8 cellular contexts compared by ENCODE assay signal in genomic region chr1:26336477-26337205, GRCh38. TPM values are rescaled to one million over a fixed set of nuclear protein-coding genes. Genes with fewer than 3 reads are reported as not detected.
DNase-seq lines count a peak whose midpoint lies in the region; ATAC-seq and TF ChIP-seq lines count a peak whose summit lies in the region.

No MANE protein-coding gene starts in this region.

- H3K36me3 Mint-ChIP-seq in central memory CD8-positive, alpha-beta T cell (ENCODE audit: insufficient read depth): peaks cover 2% of the 10 kb centered on the region

- H4K20me1 ChIP-seq in BLaER1: no peaks in the 10 kb centered on the region

- intact Hi-C loops in lower leg skin (cut with DNase I; ENCODE audit: low total_unique reads): no loop called here

- peak overlapping the region; percentile 70 for H3K4me3 ChIP-seq in BLaER1
- H3K4me3 ChIP-seq in lower leg skin (ENCODE audit: low read depth, poor library complexity, severe bottlenecking): no peak overlapping the region

- H3K9ac ChIP-seq in BLaER1: no peak overlapping the region; the same call in 1 of the 2 replicates

- no peaks in the 10 kb centered on the region for H3K36me3 ChIP-seq in BLaER1

- ATAC-seq in GM21825 (IDR thresholded peaks at IDR 0.05; ENCODE audit: unreplicated experiment): peak; percentile 70
- ATAC-seq in activated CD4-positive, CD25-positive, alpha-beta regulatory T cell treated with anti-CD3 and anti-CD28 coated beads, Interleukin-2, amount 50 U/mL, for 24 hours: peak; percentile 90 to 93
- ATAC-seq in central memory CD8-positive, alpha-beta T cell (replicated peaks; ENCODE audit: extremely low read depth, poor library complexity, severe bottlenecking): peak; percentile 72

- H3K9me3 ChIP-seq in BLaER1: no peaks in the 10 kb centered on the region

- peaks cover 17% of the 10 kb centered on the region for H3K4me1 ChIP-seq in BLaER1

- H3K27me3 Mint-ChIP-seq in central memory CD8-positive, alpha-beta T cell: no peaks in the 10 kb centered on the region

- peak overlapping the region; percentile 89 for H3K4me3 Mint-ChIP-seq in central memory CD8-positive, alpha-beta T cell

- 14 to 21% methylated on average over 25 to 37 of the region's 52 CpGs for WGBS in lower leg skin, 2 donors

- DNase-seq in NCI-H187 (lab: John Stamatoyannopoulos, UW): peak; percentile 84 to 91
- peak; percentile 49 to 64 for DNase-seq in central memory CD8-positive, alpha-beta T cell (ENCODE audit: low spot score in 2 of 2)
- DNase-seq in lower leg skin (ENCODE audit: low spot score in 2 of 2): peak; percentile 78 to 94
- DNase-seq in stimulated activated CD8-positive, alpha-beta memory T cell treated with anti-CD3 and anti-CD28 coated beads, Interleukin-12 subunit alpha, Interleukin-12 subunit beta, amount 100 ng/mL, for 24 hours (ENCODE audit: extremely low read depth): peak; percentile 57
- no peak for DNase-seq in medulla oblongata (ENCODE audit: extremely low spot score)

- peaks cover 30% of the 10 kb centered on the region for H3K27me3 ChIP-seq in BLaER1

- peak overlapping the region; percentile 99 for H3K4me2 ChIP-seq in BLaER1

- H3K27ac ChIP-seq in BLaER1: peak overlapping the region; percentile 49

- no peak overlapping the region for H3K27ac Mint-ChIP-seq in central memory CD8-positive, alpha-beta T cell (ENCODE audit: low read depth)

- no peak for TF ChIP-seq CTCF in lower leg skin (IDR thresholded peaks at IDR 0.05)

- H3K9me3 Mint-ChIP-seq in central memory CD8-positive, alpha-beta T cell: no peaks in the 10 kb centered on the region

- H3K4me1 Mint-ChIP-seq in central memory CD8-positive, alpha-beta T cell: peaks cover 11% of the 10 kb centered on the region

- TF ChIP-seq POLR2A in lower leg skin (IDR thresholded peaks at IDR 0.05): no peak

RNA-seq across cellular contexts. Expression of gene CRYBG2, which starts 17.3 kb away (rescaled TPM):
- 100 to 1,000 TPM in 1 of 4 donors, 10 to 100 TPM in 3; 52.3 to 104 (median 56.9) TPM for total RNA-seq in lower leg skin

RNA-seq across cellular contexts. Expression of gene CD52, which starts 18.9 kb away (rescaled TPM):
- total RNA-seq in lower leg skin: 1 to 10 TPM in 3 of 4 donors, not detected in 1; 2.0 to 6.1 (median 3.5) TPM

RNA-seq across cellular contexts. Expression of gene UBXN11, which starts 30.2 kb away (rescaled TPM):
- total RNA-seq in lower leg skin: 1 to 10 TPM; 5.1 to 9.6 (median 5.8) TPM

RNA-seq across cellular contexts. Expression of gene ZNF683, which starts 35.9 kb away (rescaled TPM):
- total RNA-seq in lower leg skin: not detected

RNA-seq across cellular contexts. Expression of gene SH3BGRL3, which starts 56.8 kb away (rescaled TPM):
- 10 to 100 TPM; 74.8 to 97.1 (median 78.3) TPM for total RNA-seq in lower leg skin
